Comparison of ENCODE assay signal across 9 cellular contexts in genomic region chr3:42117175-42118008, GRCh38. TPM values are rescaled to one million over a fixed set of nuclear protein-coding genes. Genes with fewer than 3 reads are reported as not detected.
DNase-seq lines count a peak whose midpoint lies in the region; ATAC-seq and TF ChIP-seq lines count a peak whose summit lies in the region.
"Had no signal": no experiment of that assay in that cellular context is flagged by ENCODE, and none has a peak within 500 bp of the region (broad histone marks: within the 10 kb centered on the region; RNA-seq: fewer than 3 reads in every experiment).

No MANE protein-coding gene starts in this region.

- POLR2A ChIA-PET in PC-9 (lab: Charles Lee; ENCODE audit: unreplicated experiment), result interaction anchor here (0.6 to 0.7 kb wide), 3 partner anchors 18 to 63 kb away, joined by 5 to 11 read pairs (median 8); no protein-coding TSS in a partner anchor

- H3K9me3 ChIP-seq in PC-9 (ENCODE audit: insufficient read depth, low read depth) (no peaks in the 10 kb centered on the region), esophagus muscularis mucosa (no peaks in the 10 kb centered on the region)

- no peaks in the 10 kb centered on the region for H3F3A ChIP-seq in PC-9 (ENCODE audit: insufficient read depth, low read depth)

- peaks cover 18% of the 10 kb centered on the region for H3K4me1 ChIP-seq in PC-9 (replicated peaks; ENCODE audit: insufficient read depth)
- H3K4me1 ChIP-seq in esophagus muscularis mucosa, result peaks cover 67 to 81% (median 75%) of the 10 kb centered on the region in 4 donors

- DNase-seq in GM04503 (ENCODE audit: low read depth) (peak; percentile 43), PC-9 (peak; percentile 52 to 57), esophagus muscularis mucosa (ENCODE audit: extremely low spot score) (no peak), non-pigmented ciliary epithelial cell (ENCODE audit: low read depth) (peak; percentile 48), GM20000 (ENCODE audit: low spot score) (no peak), OCI-M2 (lab: John Stamatoyannopoulos, UW; ENCODE audit: unreplicated experiment) (no peak), KBM-7 (no peak)

- in situ Hi-C loops in KBM-7 (cut with MboI; ENCODE audit: low pct_unique_long_range_greater_than_20kb, low sequenced_read_pairs), result loop anchor here (25.0 kb wide), 1 partner anchor 320 kb away; no protein-coding TSS in a partner anchor

- H3K36me3 ChIP-seq in PC-9 (ENCODE audit: low read depth) (no peaks in the 10 kb centered on the region), esophagus muscularis mucosa (no peaks in the 10 kb centered on the region)

- H3K27me3 ChIP-seq in PC-9 (ENCODE audit: insufficient read depth, low read depth), result no peaks in the 10 kb centered on the region
- no peaks in the 10 kb centered on the region for H3K27me3 ChIP-seq in esophagus muscularis mucosa

- H3K4me2 ChIP-seq in PC-9, result peak overlapping the region; percentile 56

- H3K79me2 ChIP-seq in PC-9 (ENCODE audit: low read depth), result no peaks in the 10 kb centered on the region

- H3K4me3 ChIP-seq in PC-9, result no peak overlapping the region
- no peak overlapping the region for H3K4me3 ChIP-seq in esophagus muscularis mucosa

- H3K27ac ChIP-seq in PC-9 (peak overlapping the region; percentile 32; the same call in 1 of the 2 replicates), esophagus muscularis mucosa (replicated peaks in 1 of 4) (peak overlapping the region; percentile 22 to 41 (median 28))

- H4K20me1 ChIP-seq in PC-9 (ENCODE audit: insufficient read depth), result no peaks in the 10 kb centered on the region

- TF ChIP-seq POLR2A in esophagus muscularis mucosa (IDR thresholded peaks at IDR 0.05; ENCODE audit: low read depth), result no peak

- no TSS peak for BruUV-seq in PC-9 (replicated peaks; lab: Mats Ljungman, UMichigan)

- intact Hi-C loops in PC-9 (cut with micrococcal nuclease; ENCODE audit: unreplicated experiment) (loop anchor here (1.0 to 5.0 kb wide), 6 partner anchors 17 to 430 kb away; no protein-coding TSS in a partner anchor), esophagus muscularis mucosa (cut with DNase I) (loop anchor here (5.0 kb wide), 1 partner anchor 220 kb away; no protein-coding TSS in a partner anchor)

- H2AFZ ChIP-seq in PC-9, result no peak overlapping the region

- no peaks in the 10 kb centered on the region for H3K9me2 ChIP-seq in PC-9 (ENCODE audit: insufficient read depth)

- TF ChIP-seq CTCF in PC-9 (conservative IDR thresholded peaks at IDR 0.05) (peak; percentile 71), esophagus muscularis mucosa (IDR thresholded peaks at IDR 0.05) (peak; percentile 19 to 57 (median 41)), GM20000 (IDR thresholded peaks at IDR 0.05; ENCODE audit: extremely low read depth, missing control alignments) (no peak)

- 31% methylated on average over 14 of the region's 14 CpGs for WGBS in esophagus muscularis mucosa

- CTCF ChIA-PET in PC-9 (lab: Charles Lee), result interaction anchor here (0.6 to 2.3 kb wide), 12 partner anchors 13 to 195 kb away, joined by 3 to 39 read pairs (median 4); no protein-coding TSS in a partner anchor

- TF ChIP-seq EP300 in esophagus muscularis mucosa (IDR thresholded peaks at IDR 0.05), result no peak

- ATAC-seq in HG03469 (IDR thresholded peaks at IDR 0.05; ENCODE audit: unreplicated experiment), result no peak
- ATAC-seq: T-cell had no signal

RNA-seq across cellular contexts. Expression of gene TRAK1, which starts 26.2 kb away (rescaled TPM):
- 43.4 and 46.8 TPM in 2 replicates for total RNA-seq in PC-9 (2021)
- total RNA-seq in esophagus muscularis mucosa, result 10 to 100 TPM; 45.7 to 74.8 (median 57.7) TPM

Comparison
In these comparisons a context has a peak if more than half of its experiments do, and no peak if none do; other contexts are left out.
1. DNase-seq: peak in GM04503 (single experiment), PC-9 (2 of 2) and non-pigmented ciliary epithelial cell (single experiment); none in esophagus muscularis mucosa (single experiment), GM20000 (single experiment), OCI-M2 (single experiment) and KBM-7 (single experiment).